Comparison of ENCODE assay signal across 19 cellular contexts in the genomic region with DNA sequence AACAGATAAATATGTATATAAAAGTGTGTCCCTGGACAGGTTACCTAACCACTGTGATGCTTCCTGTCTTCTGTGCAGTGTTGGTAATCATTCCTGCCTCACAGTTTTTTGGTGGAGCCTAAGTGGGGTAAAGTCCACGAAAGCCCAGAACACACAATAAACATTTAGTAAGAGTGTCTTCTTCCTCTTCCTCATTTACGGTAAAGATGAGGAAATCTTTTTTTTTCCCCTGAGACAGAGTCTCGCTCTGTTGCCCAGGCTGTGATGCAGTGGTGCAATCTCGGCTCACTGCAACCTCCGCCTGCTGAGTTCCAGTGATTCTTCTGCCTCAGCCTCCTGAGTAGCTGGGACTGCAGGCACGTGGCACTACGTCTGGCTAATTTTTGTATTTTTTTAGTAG.
DNase-seq lines count a peak whose midpoint lies in the region; ATAC-seq and TF ChIP-seq lines count a peak whose summit lies in the region.
"Had no signal": no experiment of that assay in that cellular context is flagged by ENCODE, and none has a peak within 500 bp of the region (broad histone marks: within the 10 kb centered on the region; RNA-seq: fewer than 3 reads in every experiment).

No MANE protein-coding gene starts in this region.

- H3K9ac ChIP-seq in Karpas-422 (ENCODE audit: low read length) = no peak overlapping the region
- no peak overlapping the region for H3K9ac ChIP-seq in neural progenitor cell

- H3K27me3 Mint-ChIP-seq in brain (no peaks in the 10 kb centered on the region), neural progenitor cell (ENCODE audit: insufficient read depth, low read depth) (peaks cover 2% of the 10 kb centered on the region)
- peaks cover 17% of the 10 kb centered on the region for H3K27me3 Mint-ChIP-seq in stimulated activated memory B cell treated with anti-CD40 and anti-IgM and Interleukin-4, amounts not matched to agents 10 μg/mL and 1 μg/mL and 100 μg/mL, for 72 hours

- peaks cover 10 to 37% (median 17%) of the 10 kb centered on the region in 5 experiments for H3K9me3 Mint-ChIP-seq in brain
- peaks cover 15% of the 10 kb centered on the region for H3K9me3 Mint-ChIP-seq in neural progenitor cell
- peaks cover 15% of the 10 kb centered on the region for H3K9me3 Mint-ChIP-seq in stimulated activated memory B cell treated with anti-CD40 and anti-IgM and Interleukin-4, amounts not matched to agents 10 μg/mL and 1 μg/mL and 100 μg/mL, for 72 hours

- H2AFZ ChIP-seq in Karpas-422 (ENCODE audit: low read length) = no peak overlapping the region
- no peak overlapping the region for H2AFZ ChIP-seq in neural progenitor cell (replicated peaks)
- H2AFZ ChIP-seq: GM23338 had no signal

- peak overlapping the region; percentile 14 for H3K4me2 ChIP-seq in Karpas-422 (ENCODE audit: low read depth, low read length, poor library complexity, severe bottlenecking)
- H3K4me2 ChIP-seq in neural progenitor cell = no peak overlapping the region
- H3K4me2 ChIP-seq: GM23338 had no signal

- H4K20me1 ChIP-seq in Karpas-422 (ENCODE audit: insufficient read depth, low read depth, low read length) (no peaks in the 10 kb centered on the region), neural progenitor cell (ENCODE audit: low read depth) (no peaks in the 10 kb centered on the region)

- H3K27ac ChIP-seq in Karpas-422 (ENCODE audit: low read length) (no peak overlapping the region), neural progenitor cell (no peak overlapping the region)

- H3K36me3 Mint-ChIP-seq in brain (peaks cover 54% of the 10 kb centered on the region), neural progenitor cell (peaks cover 21% of the 10 kb centered on the region)
- H3K36me3 Mint-ChIP-seq in stimulated activated memory B cell treated with anti-CD40 and anti-IgM and Interleukin-4, amounts not matched to agents 10 μg/mL and 1 μg/mL and 100 μg/mL, for 72 hours = no peaks in the 10 kb centered on the region

- H3K4me3 Mint-ChIP-seq in brain = no peak overlapping the region
- H3K4me3 Mint-ChIP-seq in neural progenitor cell = no peak overlapping the region
- no peak overlapping the region for H3K4me3 Mint-ChIP-seq in stimulated activated memory B cell treated with anti-CD40 and anti-IgM and Interleukin-4, amounts not matched to agents 10 μg/mL and 1 μg/mL and 100 μg/mL, for 72 hours
- H3K4me3 Mint-ChIP-seq: B cell; CD8-positive, alpha-beta memory T cell; GM23338; T-helper 17 cell had no signal

- H3K27ac Mint-ChIP-seq in brain (peak overlapping the region in 4 of 5 experiments; percentile 38 to 82 (median 52)), neural progenitor cell (peak overlapping the region; percentile 68)
- no peak overlapping the region for H3K27ac Mint-ChIP-seq in stimulated activated memory B cell treated with anti-CD40 and anti-IgM and Interleukin-4, amounts not matched to agents 10 μg/mL and 1 μg/mL and 100 μg/mL, for 72 hours
- H3K27ac Mint-ChIP-seq: B cell; CD8-positive, alpha-beta memory T cell; GM23338; T-helper 17 cell had no signal

- H3K36me3 ChIP-seq in Karpas-422 (ENCODE audit: insufficient read depth, low read length) (no peaks in the 10 kb centered on the region), neural progenitor cell (no peaks in the 10 kb centered on the region)

- TF ChIP-seq CTCF in brain (conservative IDR thresholded peaks at IDR 0.05) = no peak
- TF ChIP-seq CTCF in neural progenitor cell (IDR thresholded peaks at IDR 0.05) = no peak

- no peak overlapping the region for H3K4me3 ChIP-seq in Karpas-422 (ENCODE audit: low read length)
- H3K4me3 ChIP-seq in neural progenitor cell = no peak overlapping the region
- H3K4me3 ChIP-seq: GM23338 had no signal

- peak; percentile 82 for DNase-seq in Karpas-422
- peak; percentile 41 to 64 for DNase-seq in NOMO-1 (lab: John Stamatoyannopoulos, UW; ENCODE audit: unreplicated experiment in 2 of 2)
- no peak for DNase-seq in neural progenitor cell (ENCODE audit: low spot score)
- no peak for DNase-seq in hippocampal formation (lab: John Stamatoyannopoulos, UW)
- DNase-seq in effector CD4-positive, alpha-beta T cell = no peak
- no peak for DNase-seq in pons (ENCODE audit: low spot score)
- DNase-seq: ACHN; CD8-positive, alpha-beta memory T cell; DMS79 treated with DMSO at 0.1 percent for 48 hours; KG1; NCI-H1417 treated with DMSO at 0.1 percent for 48 hours; NCI-H510A treated with DMSO at 0.1 percent for 48 hours; SHP77; T-helper 17 cell had no signal

- H3K9me3 ChIP-seq in Karpas-422 (ENCODE audit: low read length) = no peaks in the 10 kb centered on the region
- H3K9me3 ChIP-seq in neural progenitor cell (ENCODE audit: low read depth) = no peaks in the 10 kb centered on the region

- peaks cover 18% of the 10 kb centered on the region for H3K4me1 ChIP-seq in Karpas-422 (ENCODE audit: low read length)
- peaks cover 9% of the 10 kb centered on the region for H3K4me1 ChIP-seq in neural progenitor cell

- H3K4me1 Mint-ChIP-seq in brain (peaks cover 27% of the 10 kb centered on the region), neural progenitor cell (peaks cover 15% of the 10 kb centered on the region)
- H3K4me1 Mint-ChIP-seq in stimulated activated memory B cell treated with anti-CD40 and anti-IgM and Interleukin-4, amounts not matched to agents 10 μg/mL and 1 μg/mL and 100 μg/mL, for 72 hours = no peaks in the 10 kb centered on the region
- H3K4me1 Mint-ChIP-seq: CD8-positive, alpha-beta memory T cell; T-helper 17 cell had no signal

- H3K27me3 ChIP-seq in Karpas-422 (ENCODE audit: low read length) (no peaks in the 10 kb centered on the region; the same call in 1 of the 2 replicates), neural progenitor cell (no peaks in the 10 kb centered on the region)

- no peak for ATAC-seq in stimulated activated memory B cell treated with anti-CD40 and anti-IgM and Interleukin-4, amounts not matched to agents 10 μg/mL and 1 μg/mL and 100 μg/mL, for 72 hours
- ATAC-seq: GM23338, HepG2, T-helper 17 cell had no signal

- no peaks in the 10 kb centered on the region for H3F3A ChIP-seq in neural progenitor cell (ENCODE audit: low read depth)

- H3K79me2 ChIP-seq in Karpas-422 (ENCODE audit: low read length) (no peaks in the 10 kb centered on the region), neural progenitor cell (ENCODE audit: low read depth) (peaks cover 63% of the 10 kb centered on the region)

- H3K9me2 ChIP-seq in Karpas-422 (replicated peaks; ENCODE audit: insufficient read depth, low read length) = no peaks in the 10 kb centered on the region

Comparison
In these comparisons a context has a peak if more than half of its experiments do, and no peak if none do; other contexts are left out.
1. DNase-seq: peak in Karpas-422 (single experiment) and NOMO-1 (2 of 2); none in neural progenitor cell (single experiment), hippocampal formation (0 of 2), effector CD4-positive, alpha-beta T cell (single experiment) and pons (single experiment).